8 cellular contexts compared by ENCODE assay signal in genomic region chrX:155048997-155049619, GRCh38. TPM values are rescaled to one million over a fixed set of nuclear protein-coding genes. Genes with fewer than 3 reads are reported as not detected.
DNase-seq lines count a peak whose midpoint lies in the region; ATAC-seq, FAIRE-seq and TF ChIP-seq lines count a peak whose summit lies in the region.

No MANE protein-coding gene starts in this region.

- H3K27me3 ChIP-seq in BE2C (no peaks in the 10 kb centered on the region), Panc1 (ENCODE audit: control insufficient read depth, insufficient read depth, low read length) (no peaks in the 10 kb centered on the region), iPS DF 6.9 (ENCODE audit: control insufficient read depth, insufficient read depth, low read length) (no peaks in the 10 kb centered on the region)

- no peaks in the 10 kb centered on the region for H3K9me3 ChIP-seq in BE2C
- no peaks in the 10 kb centered on the region for H3K9me3 ChIP-seq in Panc1 (ENCODE audit: control insufficient read depth, insufficient read depth, low read depth, low read length)
- no peaks in the 10 kb centered on the region for H3K9me3 ChIP-seq in iPS DF 6.9 (ENCODE audit: control insufficient read depth, insufficient read depth, low read length)

- FAIRE-seq in GM19239 (lab: Jason Lieb, UNC): peak; percentile 52

- no peak overlapping the region for H3K4me3 ChIP-seq in BE2C (ENCODE audit: low read depth, low read length)
- H3K4me3 ChIP-seq in Panc1 (ENCODE audit: low read depth in 2 of 2, low read length in 2 of 2): no peak overlapping the region
- no peak overlapping the region for H3K4me3 ChIP-seq in iPS DF 6.9 (ENCODE audit: low read length)

- H3K4me1 ChIP-seq in BE2C (no peaks in the 10 kb centered on the region), Panc1 (ENCODE audit: control insufficient read depth, insufficient read depth, low read length) (no peaks in the 10 kb centered on the region), iPS DF 6.9 (ENCODE audit: control insufficient read depth, insufficient read depth, low read length) (no peaks in the 10 kb centered on the region)

- H3K36me3 ChIP-seq in BE2C: peaks cover 3% of the 10 kb centered on the region; the same call in 1 of the 2 replicates
- H3K36me3 ChIP-seq in Panc1 (ENCODE audit: control insufficient read depth, insufficient read depth, low read length): no peaks in the 10 kb centered on the region
- H3K36me3 ChIP-seq in iPS DF 6.9 (ENCODE audit: control insufficient read depth, insufficient read depth, low read length): no peaks in the 10 kb centered on the region

- peak; percentile 83 for ATAC-seq in Panc1
- ATAC-seq in activated CD4-positive, CD25-positive, alpha-beta regulatory T cell treated with anti-CD3 and anti-CD28 coated beads, Interleukin-2, amount 50 U/mL, for 24 hours: no peak

- intact Hi-C loops in Panc1 (cut with micrococcal nuclease; ENCODE audit: unreplicated experiment): no loop called here

- WGBS in iPS DF 6.9 (ENCODE audit: insufficient coverage, insufficient read length): no CpG with 5 or more reads among the region's 9 CpGs

- POLR2A ChIA-PET in Panc1 (lab: Charles Lee): no interaction called here

- CTCF ChIA-PET in Panc1 (lab: Charles Lee): no interaction called here

- BruUV-seq in Panc1 (replicated peaks; lab: Mats Ljungman, UMichigan): no TSS peak

- DNase-seq in BE2C (peak; percentile 67), GM19239 (ENCODE audit: insufficient read length, low spot score) (no peak), Panc1 (ENCODE audit: low read depth, low spot score) (no peak), amniotic stem cell (lab: John Stamatoyannopoulos, UW) (peak; percentile 1), iPS DF 6.9 (ENCODE audit: low read depth, low spot score) (peak; percentile 16), GM19238 (ENCODE audit: insufficient read length, low spot score) (no peak)
- peak; percentile 34 to 46 for DNase-seq in stimulated activated CD4-positive, alpha-beta T cell treated with anti-CD3 and anti-CD28 coated beads, Interleukin-2, amount 100 ng/mL, for 48 hours

- in situ Hi-C loops in Panc1 (cut with HindIII; ENCODE audit: low pct_unique_long_range_greater_than_20kb, low sequenced_read_pairs): no loop called here

- no peak overlapping the region for H3K27ac ChIP-seq in Panc1 (ENCODE audit: low read length)
- H3K27ac ChIP-seq in iPS DF 6.9 (ENCODE audit: low read length): no peak overlapping the region

- TF ChIP-seq CTCF in BE2C (IDR thresholded peaks at IDR 0.05; ENCODE audit: low read depth, low read length): peak; percentile 77
- peak; percentile 83 for TF ChIP-seq CTCF in Panc1 (IDR thresholded peaks at IDR 0.05)

RNA-seq across cellular contexts. Expression of gene CMC4, which starts 21.8 kb away (rescaled TPM):
- polyA plus RNA-seq in BE2C (2012; ENCODE audit: insufficient read depth, insufficient read length, low read depth): 0.40 TPM
- 13.0 TPM for total RNA-seq in Panc1 (2021; ENCODE audit: unreplicated experiment)
- polyA plus RNA-seq in Panc1 (2012; ENCODE audit: insufficient read length): 9.4 TPM

RNA-seq across cellular contexts. Expression of gene MTCP1, which starts 21.8 kb away (rescaled TPM):
- polyA plus RNA-seq in BE2C (2012; ENCODE audit: insufficient read depth, insufficient read length, low read depth): 4.2 TPM
- 49.5 TPM for total RNA-seq in Panc1 (2021; ENCODE audit: unreplicated experiment)
- polyA plus RNA-seq in Panc1 (2012; ENCODE audit: insufficient read length): 19.9 TPM

RNA-seq across cellular contexts. Expression of gene BRCC3, which starts 22.2 kb away (rescaled TPM):
- polyA plus RNA-seq in BE2C (2012; ENCODE audit: insufficient read depth, insufficient read length, low read depth): 12.8 TPM
- 37.4 TPM for total RNA-seq in Panc1 (2021; ENCODE audit: unreplicated experiment)
- 25.0 TPM for polyA plus RNA-seq in Panc1 (2012; ENCODE audit: insufficient read length)

RNA-seq across cellular contexts. Expression of gene FUNDC2, which starts 22.5 kb away (rescaled TPM):
- polyA plus RNA-seq in BE2C (2012; ENCODE audit: insufficient read depth, insufficient read length, low read depth): 135 TPM
- total RNA-seq in Panc1 (2021; ENCODE audit: unreplicated experiment): 68.8 TPM
- polyA plus RNA-seq in Panc1 (2012; ENCODE audit: insufficient read length): 42.6 TPM

RNA-seq across cellular contexts. Expression of gene F8, which starts 26.6 kb away (rescaled TPM):
- 1.0 TPM for polyA plus RNA-seq in BE2C (2012; ENCODE audit: insufficient read depth, insufficient read length, low read depth)
- 12.4 TPM for total RNA-seq in Panc1 (2021; ENCODE audit: unreplicated experiment)
- 11.2 TPM for polyA plus RNA-seq in Panc1 (2012; ENCODE audit: insufficient read length)

Comparison
In these comparisons a context has a peak if more than half of its experiments do, and no peak if none do; other contexts are left out.
1. DNase-seq: peak in BE2C (single experiment), amniotic stem cell (single experiment), iPS DF 6.9 (single experiment) and stimulated activated CD4-positive, alpha-beta T cell treated with anti-CD3 and anti-CD28 coated beads, Interleukin-2, amount 100 ng/mL, for 48 hours (2 of 2); none in GM19239 (single experiment), Panc1 (single experiment) and GM19238 (single experiment).